In genomic region chr11:59206635-59207034, GRCh38 we compare ENCODE assay signal across 9 cellular contexts. TPM values are rescaled to one million over a fixed set of nuclear protein-coding genes. Genes with fewer than 3 reads are reported as not detected.
DNase-seq lines count a peak whose midpoint lies in the region; ATAC-seq, FAIRE-seq and TF ChIP-seq lines count a peak whose summit lies in the region.
"Had no signal": no experiment of that assay in that cellular context is flagged by ENCODE, and none has a peak within 500 bp of the region (broad histone marks: within the 10 kb centered on the region; RNA-seq: fewer than 3 reads in every experiment).

No MANE protein-coding gene starts in this region.

- no peak overlapping the region for H3K4me3 ChIP-seq in RWPE2 (ENCODE audit: severe bottlenecking)
- no peak overlapping the region for H3K4me3 ChIP-seq in fibroblast of villous mesenchyme (ENCODE audit: low read depth, low read length)

- no peaks in the 10 kb centered on the region for H3K36me3 Mint-ChIP-seq in HFFc6 (ENCODE audit: low read depth)

- peak; percentile 58; the same call in 1 of the 3 replicates for ATAC-seq in RWPE2 (ENCODE audit: low read depth)
- ATAC-seq in sciatic nerve = peak; percentile 68

- intact Hi-C loops in sciatic nerve (cut with DNase I) = loop anchor here (2.0 kb wide), 1 partner anchor 34 kb away; the partner anchor contains the start of gene DTX4

- no peaks in the 10 kb centered on the region for H3K27me3 ChIP-seq in RWPE2 (ENCODE audit: insufficient read depth, poor library complexity, severe bottlenecking)

- DNase-seq in D721Med (ENCODE audit: insufficient read length, low spot score) (no peak), HFFc6 (peak; percentile 37), RWPE2 (ENCODE audit: low spot score) (no peak), fibroblast of villous mesenchyme (ENCODE audit: low read depth) (peak; percentile 31), sciatic nerve (ENCODE audit: low spot score) (no peak), frontal cortex (ENCODE audit: low spot score in 2 of 2) (no peak), DMS114 treated with DMSO at 0.1 percent for 48 hours (lab: John Stamatoyannopoulos, UW; ENCODE audit: unreplicated experiment) (no peak)
- no peak for DNase-seq in activated CD4-positive, CD25-positive, alpha-beta regulatory T cell treated with anti-CD3 and anti-CD28 coated beads, Interleukin-2, amount 50 U/mL, for 72 hours

- H3K27ac ChIP-seq in RWPE2 (ENCODE audit: poor library complexity, severe bottlenecking) = no peak overlapping the region

- no peak overlapping the region for H3K4me3 Mint-ChIP-seq in HFFc6
- H3K4me3 Mint-ChIP-seq: T-helper 1 cell treated with Interleukin-12 subunit alpha and Interleukin-12 subunit beta and Interleukin-4 antibody, amounts not matched to agents 30 μg/mL and 1 μg/mL, for 36 hours had no signal

- H3K4me1 Mint-ChIP-seq in HFFc6 (ENCODE audit: low read depth) = peaks cover 41% of the 10 kb centered on the region

- H3K9me3 ChIP-seq in RWPE2 (ENCODE audit: severe bottlenecking) = no peaks in the 10 kb centered on the region

- no peak overlapping the region for H3K27ac Mint-ChIP-seq in HFFc6
- H3K27ac Mint-ChIP-seq: T-helper 1 cell treated with Interleukin-12 subunit alpha and Interleukin-12 subunit beta and Interleukin-4 antibody, amounts not matched to agents 30 μg/mL and 1 μg/mL, for 36 hours had no signal

- H3K9me3 Mint-ChIP-seq in HFFc6 = no peaks in the 10 kb centered on the region
- H3K9me3 Mint-ChIP-seq: T-helper 1 cell treated with Interleukin-12 subunit alpha and Interleukin-12 subunit beta and Interleukin-4 antibody, amounts not matched to agents 30 μg/mL and 1 μg/mL, for 36 hours had no signal

- H3K4me1 ChIP-seq in RWPE2 (ENCODE audit: insufficient read depth, poor library complexity, severe bottlenecking) = no peaks in the 10 kb centered on the region

- FAIRE-seq in D721Med (lab: Jason Lieb, UNC) (no peak), frontal cortex (lab: Jason Lieb, UNC) (no peak)

- TF ChIP-seq CTCF in D721Med (IDR thresholded peaks at IDR 0.05; ENCODE audit: insufficient read depth, missing control alignments) = peak; percentile 41
- TF ChIP-seq CTCF in HFFc6 (IDR thresholded peaks at IDR 0.05) = peak; percentile 81
- TF ChIP-seq CTCF in RWPE2 (IDR thresholded peaks at IDR 0.05; ENCODE audit: poor library complexity, severe bottlenecking) = peak; percentile 46
- TF ChIP-seq CTCF in fibroblast of villous mesenchyme (IDR thresholded peaks at IDR 0.05; ENCODE audit: insufficient read depth, low read depth, low read length) = peak; percentile 64

- peaks cover 39% of the 10 kb centered on the region for H3K36me3 ChIP-seq in RWPE2 (ENCODE audit: low read depth)

- peaks cover 20% of the 10 kb centered on the region for H3K27me3 Mint-ChIP-seq in HFFc6 (ENCODE audit: insufficient read depth)

RNA-seq across cellular contexts. Expression of gene MPEG1, which starts 6.1 kb away (rescaled TPM):
- total RNA-seq in HFFc6 (2021; fragmentation: NEBNext Ultra II Directional; extraction: Animal tissue kit (Norgen Biotek cat#: 25700)) = not detected
- not detected in 2 replicates for total RNA-seq in fibroblast of villous mesenchyme
- 18.0 TPM for total RNA-seq in sciatic nerve
- 2.0 TPM for total RNA-seq in frontal cortex

RNA-seq across cellular contexts. Expression of gene DTX4, which starts 34.7 kb away (rescaled TPM):
- 1 to 10 TPM; 3.2 to 4.6 (median 4.1) TPM for total RNA-seq in HFFc6 (2021; fragmentation: NEBNext Ultra II Directional; extraction: Animal tissue kit (Norgen Biotek cat#: 25700))
- total RNA-seq in fibroblast of villous mesenchyme = 2.3 and 4.7 TPM in 2 replicates
- 35.9 TPM for total RNA-seq in sciatic nerve
- 42.0 TPM for total RNA-seq in frontal cortex

Comparison
In these comparisons a context has a peak if more than half of its experiments do, and no peak if none do; other contexts are left out.
1. DNase-seq: peak in HFFc6 (single experiment) and fibroblast of villous mesenchyme (single experiment); none in D721Med (single experiment), RWPE2 (single experiment), sciatic nerve (single experiment), activated CD4-positive, CD25-positive, alpha-beta regulatory T cell treated with anti-CD3 and anti-CD28 coated beads, Interleukin-2, amount 50 U/mL, for 72 hours (single experiment), frontal cortex (0 of 2) and DMS114 treated with DMSO at 0.1 percent for 48 hours (single experiment).
2. Peak in every context shown above with its lines, with median percentiles within 50 percentile points of each other: CTCF ChIP-seq.